13 cellular contexts compared by ENCODE assay signal in genomic region chr12:88639361-88639760, GRCh38. TPM values are rescaled to one million over a fixed set of nuclear protein-coding genes. Genes with fewer than 3 reads are reported as not detected.
DNase-seq lines count a peak whose midpoint lies in the region; ATAC-seq and TF ChIP-seq lines count a peak whose summit lies in the region.
"Had no signal": no experiment of that assay in that cellular context is flagged by ENCODE, and none has a peak within 500 bp of the region (broad histone marks: within the 10 kb centered on the region; RNA-seq: fewer than 3 reads in every experiment).

No MANE protein-coding gene starts in this region.

- H4K20me1 ChIP-seq in BLaER1 treated with 17β-estradiol and CSF1 and Interleukin-3, amounts not matched to agents 10 nM and 100 nM, result no peaks in the 10 kb centered on the region
- H4K20me1 ChIP-seq in neural progenitor cell (ENCODE audit: low read depth), result no peaks in the 10 kb centered on the region

- no peaks in the 10 kb centered on the region for H3K36me3 ChIP-seq in BLaER1 treated with 17β-estradiol and CSF1 and Interleukin-3, amounts not matched to agents 10 nM and 100 nM
- H3K36me3 ChIP-seq in neural progenitor cell, result no peaks in the 10 kb centered on the region
- no peaks in the 10 kb centered on the region for H3K36me3 ChIP-seq in CD8-positive, alpha-beta memory T cell (ENCODE audit: insufficient read depth, low read length)

- H3K27me3 Mint-ChIP-seq in neural progenitor cell (ENCODE audit: insufficient read depth, low read depth), result no peaks in the 10 kb centered on the region
- peaks cover 0 to 2% of the 10 kb centered on the region in 2 donors for H3K27me3 Mint-ChIP-seq in CD8-positive, alpha-beta memory T cell
- H3K27me3 Mint-ChIP-seq: memory B cell had no signal

- H3K4me3 ChIP-seq in BLaER1 treated with 17β-estradiol and CSF1 and Interleukin-3, amounts not matched to agents 10 nM and 100 nM, result peak overlapping the region in 4 of 10 experiments; percentile 2 to 17 (median 12); a peak in 1 of 20 replicates
- H3K4me3 ChIP-seq in coronary artery (peak overlapping the region; percentile 11), neural progenitor cell (no peak overlapping the region)
- H3K4me3 ChIP-seq in CD8-positive, alpha-beta memory T cell (ENCODE audit: low read length), result no peak overlapping the region

- H3K36me3 Mint-ChIP-seq in neural progenitor cell, result no peaks in the 10 kb centered on the region
- no peaks in the 10 kb centered on the region for H3K36me3 Mint-ChIP-seq in CD8-positive, alpha-beta memory T cell
- H3K36me3 Mint-ChIP-seq: memory B cell had no signal

- H3K27me3 ChIP-seq in BLaER1 treated with 17β-estradiol and CSF1 and Interleukin-3, amounts not matched to agents 10 nM and 100 nM, result no peaks in the 10 kb centered on the region
- H3K27me3 ChIP-seq in neural progenitor cell, result no peaks in the 10 kb centered on the region
- no peaks in the 10 kb centered on the region for H3K27me3 ChIP-seq in CD8-positive, alpha-beta memory T cell (ENCODE audit: insufficient read depth, low read length, poor library complexity, severe bottlenecking)
- H3K27me3 ChIP-seq: foreskin keratinocyte had no signal

- H3K27ac Mint-ChIP-seq in neural progenitor cell, result no peak overlapping the region
- no peak overlapping the region for H3K27ac Mint-ChIP-seq in CD8-positive, alpha-beta memory T cell
- H3K27ac Mint-ChIP-seq: memory B cell had no signal

- peaks cover 0 to 59% (median 20%) of the 10 kb centered on the region in 10 experiments; a peak in 15 of 20 replicates for H3K4me1 ChIP-seq in BLaER1 treated with 17β-estradiol and CSF1 and Interleukin-3, amounts not matched to agents 10 nM and 100 nM
- no peaks in the 10 kb centered on the region for H3K4me1 ChIP-seq in neural progenitor cell
- no peaks in the 10 kb centered on the region for H3K4me1 ChIP-seq in CD8-positive, alpha-beta memory T cell (ENCODE audit: insufficient read depth, low read length)
- H3K4me1 ChIP-seq: foreskin keratinocyte had no signal

- TF ChIP-seq CTCF in coronary artery (IDR thresholded peaks at IDR 0.05) (no peak), neural progenitor cell (IDR thresholded peaks at IDR 0.05) (no peak)

- H2AFZ ChIP-seq in neural progenitor cell (replicated peaks), result peak overlapping the region; percentile 38

- no peaks in the 10 kb centered on the region for H3K79me2 ChIP-seq in neural progenitor cell (ENCODE audit: low read depth)

- peak overlapping the region; percentile 1 to 87 (median 83); a peak in 20 of 22 replicates for H3K27ac ChIP-seq in BLaER1 treated with 17β-estradiol and CSF1 and Interleukin-3, amounts not matched to agents 10 nM and 100 nM
- H3K27ac ChIP-seq in coronary artery, result peak overlapping the region in 1 of 2 donors; percentile 21
- no peak overlapping the region for H3K27ac ChIP-seq in neural progenitor cell
- H3K27ac ChIP-seq in CD8-positive, alpha-beta memory T cell (ENCODE audit: low read depth, low read length), result no peak overlapping the region
- H3K27ac ChIP-seq: foreskin keratinocyte had no signal

- H3K9ac ChIP-seq in BLaER1 treated with 17β-estradiol and CSF1 and Interleukin-3, amounts not matched to agents 10 nM and 100 nM, result peak overlapping the region in 9 of 11 experiments; percentile 20 to 66 (median 62); a peak in 14 of 22 replicates
- no peak overlapping the region for H3K9ac ChIP-seq in neural progenitor cell

- ATAC-seq in HG02759 (IDR thresholded peaks at IDR 0.05; ENCODE audit: unreplicated experiment), result no peak
- ATAC-seq in HG03571 (IDR thresholded peaks at IDR 0.05; ENCODE audit: unreplicated experiment), result no peak
- ATAC-seq: foreskin keratinocyte; stimulated activated naive CD8-positive, alpha-beta T cell treated with anti-CD3 and anti-CD28 coated beads, Interleukin-15, Interleukin-2, amounts not matched to agents 100 U/mL and 50 U/mL, for 24 hours had no signal

- H3F3A ChIP-seq in neural progenitor cell (ENCODE audit: low read depth), result no peaks in the 10 kb centered on the region

- CTCF ChIA-PET in CD8-positive, alpha-beta memory T cell (lab: Charles Lee), result no interaction called here

- DNase-seq in NCI-H2107 treated with DMSO at 0.1 percent for 48 hours (lab: John Stamatoyannopoulos, UW; ENCODE audit: unreplicated experiment) (peak; percentile 64), coronary artery (ENCODE audit: low spot score) (no peak), neural progenitor cell (ENCODE audit: low spot score) (no peak), AML-193 (lab: John Stamatoyannopoulos, UW) (no peak)
- no peak for DNase-seq in CD8-positive, alpha-beta memory T cell
- DNase-seq: foreskin keratinocyte; NCI-H526; stimulated activated CD4-positive, alpha-beta T cell treated with anti-CD3 and anti-CD28 coated beads, Interleukin-15, amount 100 ng/mL, for 24 hours; stimulated activated naive CD8-positive, alpha-beta T cell treated with anti-CD3 and anti-CD28 coated beads, Interleukin-15, Interleukin-2, amounts not matched to agents 100 U/mL and 50 U/mL, for 24 hours had no signal

- POLR2A ChIA-PET in CD8-positive, alpha-beta memory T cell (lab: Charles Lee), result no interaction called here

- peaks cover 17% of the 10 kb centered on the region for H3K4me1 Mint-ChIP-seq in neural progenitor cell
- no peaks in the 10 kb centered on the region for H3K4me1 Mint-ChIP-seq in CD8-positive, alpha-beta memory T cell
- H3K4me1 Mint-ChIP-seq: memory B cell had no signal

- H3K4me3 Mint-ChIP-seq in neural progenitor cell, result no peak overlapping the region
- H3K4me3 Mint-ChIP-seq in CD8-positive, alpha-beta memory T cell, result no peak overlapping the region
- H3K4me3 Mint-ChIP-seq: memory B cell had no signal

- no peaks in the 10 kb centered on the region for H3K9me3 Mint-ChIP-seq in neural progenitor cell
- H3K9me3 Mint-ChIP-seq in CD8-positive, alpha-beta memory T cell, result no peaks in the 10 kb centered on the region
- H3K9me3 Mint-ChIP-seq: memory B cell had no signal

- H3K9me3 ChIP-seq in BLaER1 treated with 17β-estradiol and CSF1 and Interleukin-3, amounts not matched to agents 10 nM and 100 nM (replicated peaks in 1 of 11), result peaks cover 0 to 17% (median 0%) of the 10 kb centered on the region in 11 experiments; a peak in 4 of 22 replicates
- H3K9me3 ChIP-seq in neural progenitor cell (ENCODE audit: low read depth), result no peaks in the 10 kb centered on the region
- H3K9me3 ChIP-seq in CD8-positive, alpha-beta memory T cell (ENCODE audit: low read length), result no peaks in the 10 kb centered on the region

- peak overlapping the region in 9 of 11 experiments; percentile 45 to 85 (median 76); a peak in 18 of 22 replicates for H3K4me2 ChIP-seq in BLaER1 treated with 17β-estradiol and CSF1 and Interleukin-3, amounts not matched to agents 10 nM and 100 nM
- no peak overlapping the region for H3K4me2 ChIP-seq in neural progenitor cell

RNA-seq across cellular contexts. Expression of gene KITLG, which starts 59.1 kb away (rescaled TPM):
- total RNA-seq in neural progenitor cell (ENCODE audit: low replicate concordance), result 1.0 and 1.2 TPM in 2 replicates
- under 1 TPM; 0.33 to 0.49 TPM for total RNA-seq in CD8-positive, alpha-beta memory T cell
- polyA plus RNA-seq in CD8-positive, alpha-beta memory T cell, result not detected

Comparison
In these comparisons a context has a peak if more than half of its experiments do, and no peak if none do; other contexts are left out.
1. H3K27ac ChIP-seq: peak in BLaER1 treated with 17β-estradiol and CSF1 and Interleukin-3, amounts not matched to agents 10 nM and 100 nM (11 of 11); none in neural progenitor cell (single experiment) and CD8-positive, alpha-beta memory T cell (single experiment).